Comparison of ENCODE assay signal across 1 cellular context in the genomic region with DNA sequence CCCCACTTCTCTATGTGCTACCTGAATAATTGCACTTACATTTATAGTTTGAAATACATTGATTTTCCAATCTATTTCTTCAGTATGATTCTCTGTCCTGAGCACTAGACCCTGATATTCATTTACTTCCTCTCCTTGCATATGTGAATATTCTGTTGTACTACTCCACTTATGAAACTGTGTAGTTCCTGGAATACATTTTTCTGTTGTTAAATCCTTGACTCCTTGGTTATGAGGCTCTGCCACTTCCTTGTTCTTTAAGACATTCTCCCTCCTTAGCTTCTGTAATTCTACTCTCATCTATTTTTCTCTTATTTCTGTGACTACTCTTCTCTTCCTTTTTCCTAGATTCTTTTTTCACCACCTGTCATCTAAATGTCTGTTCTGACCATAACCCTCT.
TF ChIP-seq lines count a peak whose summit lies in the region.

No MANE protein-coding gene starts in this region.

TF ChIP-seq in A549, 52 proteins besides CTCF, POLR2A, EP300 and RAD21 (continued from another document):
- TF ChIP-seq, protein P1, sequence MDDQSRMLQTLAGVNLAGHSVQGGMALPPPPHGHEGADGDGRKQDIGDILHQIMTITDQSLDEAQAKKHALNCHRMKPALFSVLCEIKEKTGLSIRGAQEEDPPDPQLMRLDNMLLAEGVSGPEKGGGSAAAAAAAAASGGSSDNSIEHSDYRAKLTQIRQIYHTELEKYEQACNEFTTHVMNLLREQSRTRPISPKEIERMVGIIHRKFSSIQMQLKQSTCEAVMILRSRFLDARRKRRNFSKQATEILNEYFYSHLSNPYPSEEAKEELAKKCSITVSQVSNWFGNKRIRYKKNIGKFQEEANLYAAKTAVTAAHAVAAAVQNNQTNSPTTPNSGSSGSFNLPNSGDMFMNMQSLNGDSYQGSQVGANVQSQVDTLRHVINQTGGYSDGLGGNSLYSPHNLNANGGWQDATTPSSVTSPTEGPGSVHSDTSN (IDR thresholded peaks at IDR 0.05): no peak
